In the genomic region with DNA sequence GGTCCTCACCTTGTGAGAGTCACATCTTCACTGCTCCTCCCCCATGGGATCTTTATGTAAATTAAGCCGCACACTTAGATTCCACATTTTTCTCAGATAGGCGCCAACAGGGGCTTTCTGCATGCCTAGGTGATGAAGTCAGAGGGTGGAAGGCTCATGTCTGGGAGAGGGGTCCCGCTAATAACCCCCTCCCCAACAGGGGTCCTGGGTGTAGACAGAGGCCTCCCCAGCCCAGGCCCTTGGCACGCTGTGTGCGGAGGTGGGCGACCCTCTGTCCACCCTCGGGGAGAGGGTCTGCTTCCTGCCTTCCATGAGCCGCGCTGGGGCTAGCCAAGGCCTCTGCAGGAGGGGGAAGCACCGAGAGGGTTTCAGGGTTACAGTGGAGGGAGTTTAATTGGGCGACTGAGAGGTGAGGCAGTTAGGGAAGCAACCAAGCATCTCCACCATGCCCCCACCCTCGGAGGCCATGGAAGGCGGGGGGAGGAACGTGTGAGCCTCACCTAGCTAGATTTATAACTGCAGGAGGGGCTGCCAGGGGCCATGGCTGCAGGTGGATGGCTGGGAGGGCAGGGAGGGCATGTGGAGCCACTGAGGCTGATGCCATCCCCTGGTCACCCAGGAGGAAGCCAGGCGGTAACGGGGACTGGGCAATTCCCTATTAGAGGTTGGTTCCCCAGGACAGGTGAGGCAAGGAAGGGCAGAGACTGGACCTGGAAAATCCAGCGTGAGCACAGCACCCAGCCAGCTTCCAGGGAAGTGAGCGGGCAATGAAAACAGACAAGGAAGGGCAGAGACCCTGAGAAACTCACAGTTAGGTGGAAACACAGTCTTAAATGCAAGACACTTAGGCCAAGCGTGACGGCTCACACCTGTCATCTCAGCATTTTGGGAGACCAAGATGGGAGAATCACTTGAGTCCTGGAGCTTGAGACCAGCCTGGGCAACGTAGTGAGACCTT, we compare ENCODE assay signal across 10 cellular contexts.
"Had no signal": no experiment of that assay in that cellular context is flagged by ENCODE, and none has a peak within 500 bp of the region (broad histone marks: within the 10 kb centered on the region; RNA-seq: fewer than 3 reads in every experiment).

No MANE protein-coding gene starts in this region.

- DNase-seq: activated CD4-positive, alpha-beta T cell treated with anti-CD3 and anti-CD28 coated beads for 1 hour; activated CD4-positive, alpha-beta T cell treated with anti-CD3 and anti-CD28 coated beads, Interleukin-2, amount 50 U/mL, for 48 hours; cortex of kidney; effector CD8-positive, alpha-beta T cell; lower lobe of right lung; stimulated activated CD4-positive, alpha-beta T cell treated with anti-CD3 and anti-CD28 coated beads, Interleukin-2, amount 100 ng/mL, for 24 hours had no signal

- ATAC-seq: naive thymus-derived CD4-positive, alpha-beta T cell had no signal

- H3K36me3 ChIP-seq: cardiac muscle cell, heart left ventricle, lower lobe of right lung, right lobe of liver had no signal

- H3K9me3 ChIP-seq: heart left ventricle, lower lobe of right lung, right lobe of liver had no signal

- H3K27me3 ChIP-seq: cardiac muscle cell, right lobe of liver had no signal

- H3K4me1 ChIP-seq: right lobe of liver had no signal

- H3K27ac ChIP-seq: cardiac muscle cell, heart left ventricle, lower lobe of right lung, right lobe of liver had no signal

- H3K4me3 ChIP-seq: cardiac muscle cell, heart left ventricle, lower lobe of right lung, right lobe of liver had no signal
